ENCODE assay signal across 24 cellular contexts in the genomic region with DNA sequence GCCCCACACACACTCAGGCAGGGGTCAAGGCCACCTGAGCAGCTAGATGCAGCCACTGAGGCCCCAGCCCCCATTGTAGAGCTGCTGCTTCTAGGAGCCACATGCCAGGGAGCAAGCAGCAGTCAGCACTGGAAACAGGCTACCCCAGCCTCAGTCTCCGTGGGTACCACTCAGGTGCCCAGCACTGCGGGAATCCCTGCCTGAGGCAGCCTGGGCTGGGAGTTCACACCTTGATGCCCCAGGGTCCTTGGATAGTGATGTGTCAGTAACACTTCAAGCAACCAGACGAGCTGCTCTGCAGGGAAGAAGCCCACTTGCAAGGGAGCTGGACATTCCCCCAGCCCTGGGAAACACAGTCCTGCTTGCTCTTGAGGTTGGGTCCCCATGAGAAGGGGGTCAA.
"Had no signal": no experiment of that assay in that cellular context is flagged by ENCODE, and none has a peak within 500 bp of the region (broad histone marks: within the 10 kb centered on the region; RNA-seq: fewer than 3 reads in every experiment).

No MANE protein-coding gene starts in this region.

- H3K27me3 Mint-ChIP-seq: activated T-cell treated with anti-CD3 and anti-CD28 coated beads, Interleukin-2, amount 50 U/mL, for 24 hours; naive B cell; stimulated activated memory B cell treated with anti-CD40 and anti-IgM and Interleukin-4, amounts not matched to agents 10 μg/mL and 1 μg/mL and 100 μg/mL, for 72 hours; type B pancreatic cell had no signal

- H3K9me3 Mint-ChIP-seq: activated T-cell treated with anti-CD3 and anti-CD28 coated beads, Interleukin-2, amount 50 U/mL, for 24 hours; activated T-helper 2 cell treated with anti-CD3 and anti-CD28 coated beads, Interferon-gamma antibody, Interleukin-2, Interleukin-4, amounts not matched to agents 10 μg/mL and 5 μg/mL and 100 μg/mL, durations not matched to agents 14 hours and 24 hours and 36 hours had no signal

- H3K9me3 ChIP-seq: stomach had no signal

- DNase-seq: activated CD4-positive, alpha-beta T cell treated with anti-CD3 and anti-CD28 coated beads for 1 hour; activated CD4-positive, alpha-beta T cell treated with anti-CD3 and anti-CD28 coated beads, Interleukin-2, amount 50 U/mL, for 1 hour; activated CD8-positive, alpha-beta T cell treated with anti-CD3 and anti-CD28 coated beads, Interleukin-2, amount 10 ng/mL, durations not matched to agents 7 days and 5 days; activated naive CD4-positive, alpha-beta T cell; activated naive CD8-positive, alpha-beta T cell treated with anti-CD3 and anti-CD28 coated beads, Interleukin-2, amount 10 ng/mL, durations not matched to agents 7 days and 5 days; activated T-cell treated with anti-CD3 and anti-CD28 coated beads, Interleukin-2, amount 50 U/mL, for 24 hours; amniotic stem cell; cerebellar nuclear complex; heart right ventricle; mesendoderm; naive B cell; retina; stimulated activated CD4-positive, alpha-beta T cell treated with anti-CD3 and anti-CD28 coated beads, Interleukin-12 subunit alpha, Interleukin-12 subunit beta, amount 100 ng/mL, for 4 hours; stimulated activated CD4-positive, alpha-beta T cell treated with anti-CD3 and anti-CD28 coated beads, Interleukin-1b, Interleukin-23, amount 100 ng/mL, for 48 hours; stomach; T-helper 9 cell had no signal

- H3K4me3 Mint-ChIP-seq: activated CD8-positive, alpha-beta T cell treated with anti-CD3 and anti-CD28 coated beads, Interleukin-2, amount 10 ng/mL, durations not matched to agents 7 days and 5 days; activated naive CD8-positive, alpha-beta T cell treated with anti-CD3 and anti-CD28 coated beads, Interleukin-2, amount 10 ng/mL, durations not matched to agents 7 days and 5 days; activated T-cell treated with anti-CD3 and anti-CD28 coated beads, Interleukin-2, amount 50 U/mL, for 24 hours; neural progenitor cell; stimulated activated memory B cell treated with anti-CD40 and anti-IgM and Interleukin-4, amounts not matched to agents 10 μg/mL and 1 μg/mL and 100 μg/mL, for 72 hours; type B pancreatic cell had no signal

- H3K36me3 Mint-ChIP-seq: naive B cell had no signal

- ATAC-seq: activated CD8-positive, alpha-beta T cell treated with anti-CD3 and anti-CD28 coated beads, Interleukin-2, amount 10 ng/mL, durations not matched to agents 7 days and 5 days; heart right ventricle; left colon; stimulated activated memory B cell treated with anti-CD40 and anti-IgM and Interleukin-4, amounts not matched to agents 10 μg/mL and 1 μg/mL and 100 μg/mL, for 72 hours had no signal

- H3K36me3 ChIP-seq: heart right ventricle, neural progenitor cell, stomach had no signal

- H3K27ac Mint-ChIP-seq: activated CD8-positive, alpha-beta T cell treated with anti-CD3 and anti-CD28 coated beads, Interleukin-2, amount 10 ng/mL, durations not matched to agents 7 days and 5 days; activated naive CD8-positive, alpha-beta T cell treated with anti-CD3 and anti-CD28 coated beads, Interleukin-2, amount 10 ng/mL, durations not matched to agents 7 days and 5 days; activated T-cell treated with anti-CD3 and anti-CD28 coated beads, Interleukin-2, amount 50 U/mL, for 24 hours; activated T-helper 2 cell treated with anti-CD3 and anti-CD28 coated beads, Interferon-gamma antibody, Interleukin-2, Interleukin-4, amounts not matched to agents 10 μg/mL and 5 μg/mL and 100 μg/mL, durations not matched to agents 14 hours and 24 hours and 36 hours; neural progenitor cell; progenitor cell of endocrine pancreas; type B pancreatic cell had no signal

- H3K4me3 ChIP-seq: heart right ventricle, neural progenitor cell, stomach had no signal

- H3K27me3 ChIP-seq: heart right ventricle, neural progenitor cell, stomach had no signal

- H3K4me1 ChIP-seq: neural progenitor cell had no signal

- H3K27ac ChIP-seq: heart right ventricle, neural progenitor cell, stomach had no signal

- FAIRE-seq: bronchial epithelial cell, keratinocyte had no signal
